ENCODE assay signal across 26 cellular contexts in genomic region chr6:105871542-105871941, GRCh38.
"Had no signal": no experiment of that assay in that cellular context is flagged by ENCODE, and none has a peak within 500 bp of the region (broad histone marks: within the 10 kb centered on the region; RNA-seq: fewer than 3 reads in every experiment).

No MANE protein-coding gene starts in this region.

- H3K4me1 ChIP-seq: neural progenitor cell, sigmoid colon, uterus had no signal

- H3K9me3 ChIP-seq: left lung, lower lobe of right lung, neutrophil, ovary, sigmoid colon, spleen, tibial nerve, uterus had no signal

- H3K4me3 Mint-ChIP-seq: immature natural killer cell; natural killer cell; nephron progenitor cell; neural progenitor cell; stimulated activated effector memory CD8-positive, alpha-beta T cell treated with anti-CD3 and anti-CD28 coated beads, Interleukin-12 subunit alpha, Interleukin-12 subunit beta, amount 100 ng/mL, for 72 hours; stimulated activated naive CD8-positive, alpha-beta T cell treated with anti-CD3 and anti-CD28 coated beads, Interleukin-15, Interleukin-2, amounts not matched to agents 100 ng/mL and 50 ng/mL, for 24 hours; type B pancreatic cell had no signal

- H3K9me3 Mint-ChIP-seq: immature natural killer cell; natural killer cell; nephron progenitor cell; neural progenitor cell; stimulated activated naive CD8-positive, alpha-beta T cell treated with anti-CD3 and anti-CD28 coated beads, Interleukin-15, Interleukin-2, amounts not matched to agents 100 ng/mL and 50 ng/mL, for 24 hours; type B pancreatic cell had no signal

- DNase-seq: hypothalamus; immature natural killer cell; kidney; left colon; mammary epithelial cell; mesenchymal stem cell; natural killer cell; nephron progenitor cell; occipital lobe; ovary; retina; small intestine; spleen; stimulated activated CD4-positive, alpha-beta T cell treated with anti-CD3 and anti-CD28 coated beads, Interleukin-4, amount 100 ng/mL, for 24 hours; stimulated activated naive CD4-positive, alpha-beta T cell had no signal

- H3K4me3 ChIP-seq: left lung, lower lobe of right lung, neural progenitor cell, ovary, sigmoid colon, spleen, tibial nerve, uterus had no signal

- H3K27ac ChIP-seq: left lung, lower lobe of right lung, neural progenitor cell, neutrophil, ovary, sigmoid colon had no signal

- ATAC-seq: left colon; natural killer cell; stimulated activated effector memory CD8-positive, alpha-beta T cell treated with anti-CD3 and anti-CD28 coated beads, Interleukin-12 subunit alpha, Interleukin-12 subunit beta, amount 100 ng/mL, for 72 hours had no signal

- H3K27ac Mint-ChIP-seq: immature natural killer cell; natural killer cell; nephron progenitor cell; neural progenitor cell; progenitor cell of endocrine pancreas; stimulated activated effector memory CD8-positive, alpha-beta T cell treated with anti-CD3 and anti-CD28 coated beads, Interleukin-12 subunit alpha, Interleukin-12 subunit beta, amount 100 ng/mL, for 72 hours; stimulated activated naive CD8-positive, alpha-beta T cell treated with anti-CD3 and anti-CD28 coated beads, Interleukin-15, Interleukin-2, amounts not matched to agents 100 ng/mL and 50 ng/mL, for 24 hours; type B pancreatic cell had no signal

- H3K36me3 ChIP-seq: left lung, lower lobe of right lung, neural progenitor cell, neutrophil, ovary, sigmoid colon, spleen, tibial nerve, uterus had no signal

- H3K4me1 Mint-ChIP-seq: immature natural killer cell, natural killer cell had no signal

- H3K36me3 Mint-ChIP-seq: immature natural killer cell; natural killer cell; neural progenitor cell; stimulated activated effector memory CD8-positive, alpha-beta T cell treated with anti-CD3 and anti-CD28 coated beads, Interleukin-12 subunit alpha, Interleukin-12 subunit beta, amount 100 ng/mL, for 72 hours; type B pancreatic cell had no signal
